Comparison of ENCODE assay signal across 9 cellular contexts in the genomic region with DNA sequence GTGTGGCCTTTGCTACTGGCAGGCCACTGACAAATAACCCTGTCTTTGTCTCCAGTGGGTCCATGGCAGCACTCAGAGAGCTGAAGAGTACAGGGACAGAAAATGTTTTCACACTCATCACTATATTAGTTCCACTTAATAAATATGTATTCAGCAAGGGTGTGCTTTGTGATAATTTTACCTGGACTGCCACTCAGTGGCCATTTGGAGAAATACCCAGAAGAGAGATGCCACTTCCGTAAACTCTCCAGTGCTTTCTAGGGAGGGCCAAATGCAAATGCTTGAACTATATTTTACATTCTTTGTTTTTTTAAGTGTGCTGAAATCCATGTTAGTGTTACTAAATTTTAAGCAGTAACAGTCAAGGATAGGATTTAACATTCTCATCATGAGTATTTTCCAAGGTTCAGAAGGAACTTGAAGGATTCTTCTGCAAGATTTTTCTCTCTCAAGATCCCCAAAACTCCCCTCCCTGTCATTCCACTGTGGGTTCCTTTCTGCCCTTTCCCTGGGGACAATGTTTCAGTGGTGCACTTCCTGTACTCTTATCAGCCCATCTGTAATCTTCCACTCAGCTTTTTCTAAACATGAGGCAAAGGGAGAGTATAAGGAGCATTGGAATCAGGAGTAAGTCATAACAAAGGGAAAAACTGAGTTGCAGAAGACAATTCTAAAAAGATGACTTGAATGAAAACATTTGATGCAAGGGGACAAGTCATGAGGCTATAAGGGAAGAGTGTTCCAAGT. TPM values are rescaled to one million over a fixed set of nuclear protein-coding genes. Genes with fewer than 3 reads are reported as not detected.
DNase-seq lines count a peak whose midpoint lies in the region; ATAC-seq, FAIRE-seq and TF ChIP-seq lines count a peak whose summit lies in the region.
"Had no signal": no experiment of that assay in that cellular context is flagged by ENCODE, and none has a peak within 500 bp of the region (broad histone marks: within the 10 kb centered on the region; RNA-seq: fewer than 3 reads in every experiment).

No MANE protein-coding gene starts in this region.

- no peaks in the 10 kb centered on the region for H3K4me1 Mint-ChIP-seq in stimulated activated memory B cell treated with anti-CD40 and anti-IgM and Interleukin-4, amounts not matched to agents 10 μg/mL and 1 μg/mL and 100 μg/mL, for 72 hours
- no peaks in the 10 kb centered on the region for H3K4me1 Mint-ChIP-seq in activated CD4-positive, alpha-beta T cell treated with anti-CD3 and anti-CD28 coated beads, Interleukin-2, amount 10 ng/mL, durations not matched to agents 7 days and 5 days

- DNase-seq in D341Med (ENCODE audit: low spot score) (peak; percentile 26), H4 (ENCODE audit: low spot score) (peak; percentile 35), RWPE1 (ENCODE audit: low spot score) (peak; percentile 13), kidney (no peak), NCI-H187 (lab: John Stamatoyannopoulos, UW) (no peak), Right ventricle myocardium superior (no peak)
- no peak for DNase-seq in activated CD4-positive, alpha-beta T cell treated with anti-CD3 and anti-CD28 coated beads, Interleukin-2, amount 10 ng/mL, durations not matched to agents 7 days and 5 days

- peaks cover 3% of the 10 kb centered on the region for H3K9me3 Mint-ChIP-seq in stimulated activated memory B cell treated with anti-CD40 and anti-IgM and Interleukin-4, amounts not matched to agents 10 μg/mL and 1 μg/mL and 100 μg/mL, for 72 hours
- no peaks in the 10 kb centered on the region for H3K9me3 Mint-ChIP-seq in activated CD4-positive, alpha-beta T cell treated with anti-CD3 and anti-CD28 coated beads, Interleukin-2, amount 10 ng/mL, durations not matched to agents 7 days and 5 days

- intact Hi-C loops in kidney (cut with DNase I) (no loop called here), Right ventricle myocardium superior (cut with DNase I) (no loop called here)

- POLR2A ChIA-PET in RWPE1 (lab: Yijun Ruan, JAX; ENCODE audit: low non-redundant PET): no interaction called here
- POLR2A ChIA-PET in activated CD4-positive, alpha-beta T cell treated with anti-CD3 and anti-CD28 coated beads, Interleukin-2, amount 10 ng/mL, durations not matched to agents 7 days and 5 days (lab: Charles Lee): no interaction called here

- no peaks in the 10 kb centered on the region for H3K9me3 ChIP-seq in kidney (ENCODE audit: control insufficient read depth in 1 of 2, low read length in 2 of 2)

- TF ChIP-seq CTCF in RWPE1 (conservative IDR thresholded peaks at IDR 0.05; ENCODE audit: low read depth) (peak; percentile 21; the same call in 1 of the 2 replicates), kidney (IDR thresholded peaks at IDR 0.05; ENCODE audit: borderline replicate concordance, extremely low read depth, insufficient read depth) (peak; percentile 28)

- H3K27ac ChIP-seq in RWPE1 (no peak overlapping the region), kidney (ENCODE audit: low read depth in 2 of 2, low read length in 2 of 2) (no peak overlapping the region)

- no peak for ATAC-seq in stimulated activated memory B cell treated with anti-CD40 and anti-IgM and Interleukin-4, amounts not matched to agents 10 μg/mL and 1 μg/mL and 100 μg/mL, for 72 hours
- ATAC-seq in Right ventricle myocardium superior (ENCODE audit: poor library complexity): no peak

- H3K36me3 Mint-ChIP-seq in stimulated activated memory B cell treated with anti-CD40 and anti-IgM and Interleukin-4, amounts not matched to agents 10 μg/mL and 1 μg/mL and 100 μg/mL, for 72 hours: no peaks in the 10 kb centered on the region
- H3K36me3 Mint-ChIP-seq in activated CD4-positive, alpha-beta T cell treated with anti-CD3 and anti-CD28 coated beads, Interleukin-2, amount 10 ng/mL, durations not matched to agents 7 days and 5 days (ENCODE audit: low read depth): no peaks in the 10 kb centered on the region

- no peaks in the 10 kb centered on the region for H3K4me1 ChIP-seq in kidney (ENCODE audit: control insufficient read depth in 1 of 2, insufficient read depth in 1 of 2, low read depth in 1 of 2, low read length in 2 of 2)

- no peaks in the 10 kb centered on the region for H3K36me3 ChIP-seq in kidney (ENCODE audit: control insufficient read depth in 1 of 2, insufficient read depth in 2 of 2, low read length in 2 of 2)

- peak; percentile 74 for FAIRE-seq in kidney (lab: Jason Lieb, UNC)

- H3K27me3 Mint-ChIP-seq in stimulated activated memory B cell treated with anti-CD40 and anti-IgM and Interleukin-4, amounts not matched to agents 10 μg/mL and 1 μg/mL and 100 μg/mL, for 72 hours: no peaks in the 10 kb centered on the region
- H3K27me3 Mint-ChIP-seq in activated CD4-positive, alpha-beta T cell treated with anti-CD3 and anti-CD28 coated beads, Interleukin-2, amount 10 ng/mL, durations not matched to agents 7 days and 5 days: no peaks in the 10 kb centered on the region

- no peak overlapping the region for H3K9ac ChIP-seq in kidney (ENCODE audit: low read length in 2 of 2)

- CTCF ChIA-PET in RWPE1 (lab: Yijun Ruan, JAX): interaction anchor here (1.0 kb wide), 1 partner anchor 126 kb away, joined by 3 read pairs; no protein-coding TSS in a partner anchor
- CTCF ChIA-PET in activated CD4-positive, alpha-beta T cell treated with anti-CD3 and anti-CD28 coated beads, Interleukin-2, amount 10 ng/mL, durations not matched to agents 7 days and 5 days (lab: Charles Lee): no interaction called here

- H3K4me3 ChIP-seq in kidney (ENCODE audit: low read length in 2 of 2): no peak overlapping the region

- no peak overlapping the region for H3K27ac Mint-ChIP-seq in stimulated activated memory B cell treated with anti-CD40 and anti-IgM and Interleukin-4, amounts not matched to agents 10 μg/mL and 1 μg/mL and 100 μg/mL, for 72 hours
- H3K27ac Mint-ChIP-seq in activated CD4-positive, alpha-beta T cell treated with anti-CD3 and anti-CD28 coated beads, Interleukin-2, amount 10 ng/mL, durations not matched to agents 7 days and 5 days: no peak overlapping the region

- H3K4me3 Mint-ChIP-seq in stimulated activated memory B cell treated with anti-CD40 and anti-IgM and Interleukin-4, amounts not matched to agents 10 μg/mL and 1 μg/mL and 100 μg/mL, for 72 hours: no peak overlapping the region
- H3K4me3 Mint-ChIP-seq in activated CD4-positive, alpha-beta T cell treated with anti-CD3 and anti-CD28 coated beads, Interleukin-2, amount 10 ng/mL, durations not matched to agents 7 days and 5 days: no peak overlapping the region

RNA-seq across cellular contexts. Expression of gene TFDP3, which starts 46.0 kb away (rescaled TPM):
- total RNA-seq in H4 (2014; rRNA removed; shearing (Covaris generic)): not detected in 2 replicates
- total RNA-seq in kidney (not detected), Right ventricle myocardium superior (not detected)
- polyA plus RNA-seq in kidney (ENCODE audit: insufficient read depth, low read depth, low replicate concordance): not detected
- not detected for total RNA-seq in activated CD4-positive, alpha-beta T cell treated with anti-CD3 and anti-CD28 coated beads, Interleukin-2, amount 10 ng/mL, durations not matched to agents 7 days and 5 days
- total RNA-seq: dermis microvascular lymphatic vessel endothelial cell had no signal

Comparison
In these comparisons a context has a peak if more than half of its experiments do, and no peak if none do; other contexts are left out.
1. DNase-seq: peak in D341Med (single experiment), H4 (single experiment) and RWPE1 (single experiment); none in kidney (single experiment), NCI-H187 (0 of 2), activated CD4-positive, alpha-beta T cell treated with anti-CD3 and anti-CD28 coated beads, Interleukin-2, amount 10 ng/mL, durations not matched to agents 7 days and 5 days (single experiment) and Right ventricle myocardium superior (single experiment).